ENCODE assay signal across 25 cellular contexts in the genomic region with DNA sequence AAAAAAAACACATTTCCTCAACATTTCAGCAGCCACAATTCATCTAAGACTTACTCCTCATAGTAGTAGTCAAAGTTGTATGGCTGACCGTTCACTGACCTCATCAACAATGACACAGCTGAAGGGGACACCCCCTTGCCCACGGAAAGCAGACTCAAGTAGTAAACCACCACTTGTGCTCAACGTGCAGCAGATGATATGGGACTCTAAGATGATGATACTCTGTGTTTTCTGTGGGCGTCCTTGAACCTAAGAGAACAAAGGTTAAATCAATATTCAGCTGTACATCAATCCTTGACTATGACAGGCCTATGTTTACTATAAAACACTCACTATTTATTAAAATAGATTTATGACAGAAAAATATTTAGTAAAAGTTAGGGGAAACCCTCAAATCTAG.
DNase-seq lines count a peak whose midpoint lies in the region; ATAC-seq, FAIRE-seq and TF ChIP-seq lines count a peak whose summit lies in the region.
"Had no signal": no experiment of that assay in that cellular context is flagged by ENCODE, and none has a peak within 500 bp of the region (broad histone marks: within the 10 kb centered on the region; RNA-seq: fewer than 3 reads in every experiment).

No MANE protein-coding gene starts in this region.

- no peak overlapping the region for H3K4me3 Mint-ChIP-seq in activated T-cell treated with anti-CD3 and anti-CD28 coated beads, Interleukin-2, amount 50 U/mL, for 72 hours
- H3K4me3 Mint-ChIP-seq in stimulated activated naive B cell treated with anti-CD40 and anti-IgM and Interleukin-4, amounts not matched to agents 10 μg/mL and 1 μg/mL and 100 μg/mL, for 72 hours = no peak overlapping the region
- H3K4me3 Mint-ChIP-seq in nephron progenitor cell = no peak overlapping the region
- H3K4me3 Mint-ChIP-seq: activated CD8-positive, alpha-beta memory T cell treated with anti-CD3 and anti-CD28 coated beads, Interleukin-2, amount 10 ng/mL, durations not matched to agents 7 days and 5 days; naive B cell had no signal

- no peaks in the 10 kb centered on the region for H3K9me3 Mint-ChIP-seq in activated T-cell treated with anti-CD3 and anti-CD28 coated beads, Interleukin-2, amount 50 U/mL, for 72 hours
- H3K9me3 Mint-ChIP-seq in stimulated activated naive B cell treated with anti-CD40 and anti-IgM and Interleukin-4, amounts not matched to agents 10 μg/mL and 1 μg/mL and 100 μg/mL, for 72 hours = no peaks in the 10 kb centered on the region
- no peaks in the 10 kb centered on the region for H3K9me3 Mint-ChIP-seq in nephron progenitor cell
- H3K9me3 Mint-ChIP-seq: naive B cell had no signal

- peak overlapping the region; percentile 78 for H3K27ac Mint-ChIP-seq in activated T-cell treated with anti-CD3 and anti-CD28 coated beads, Interleukin-2, amount 50 U/mL, for 72 hours
- H3K27ac Mint-ChIP-seq in stimulated activated naive B cell treated with anti-CD40 and anti-IgM and Interleukin-4, amounts not matched to agents 10 μg/mL and 1 μg/mL and 100 μg/mL, for 72 hours = no peak overlapping the region
- no peak overlapping the region for H3K27ac Mint-ChIP-seq in nephron progenitor cell
- H3K27ac Mint-ChIP-seq: activated CD8-positive, alpha-beta memory T cell treated with anti-CD3 and anti-CD28 coated beads, Interleukin-2, amount 10 ng/mL, durations not matched to agents 7 days and 5 days had no signal

- DNase-seq in activated T-cell treated with anti-CD3 and anti-CD28 coated beads, Interleukin-2, amount 50 U/mL, for 72 hours = peak; percentile 26 to 28
- DNase-seq in activated T-cell treated with anti-CD3 and anti-CD28 coated beads, Interleukin-2, amount 50 U/mL, for 1 hour = no peak
- DNase-seq in GM20000 (ENCODE audit: low spot score) = peak; percentile 27
- no peak for DNase-seq in GM12878 (ENCODE audit: low read depth, low spot score)
- DNase-seq in stimulated activated naive B cell treated with anti-CD40 and anti-IgM and Interleukin-4, amounts not matched to agents 10 μg/mL and 1 μg/mL and 100 μg/mL, for 72 hours = no peak
- no peak for DNase-seq in erythroblast (lab: John Stamatoyannopoulos, UW)
- no peak for DNase-seq in nephron progenitor cell
- DNase-seq: activated CD4-positive, alpha-beta T cell treated with anti-CD3 and anti-CD28 coated beads for 1 hour; activated CD8-positive, alpha-beta memory T cell treated with anti-CD3 and anti-CD28 coated beads, Interleukin-2, amount 10 ng/mL, durations not matched to agents 7 days and 5 days; COR-L47; islet precursor cell; KG1; left ventricle myocardium inferior; MM.1S; naive B cell; NCI-H2029; NCI-H345; NCI-H774; SW 1271 had no signal

- CTCF ChIA-PET in GM12878 (lab: Yijun Ruan, JAX) = no interaction called here

- no TSS peak for BruUV-seq in GM12878 (replicated peaks; lab: Mats Ljungman, UMichigan)

- H3K27me3 ChIP-seq in GM12878 (replicated peaks in 1 of 2; ENCODE audit: control insufficient read depth in 2 of 2, insufficient read depth in 2 of 2, low read length in 1 of 2) = no peaks in the 10 kb centered on the region
- H3K27me3 ChIP-seq: BLaER1 treated with 17β-estradiol and CSF1 and Interleukin-3, amounts not matched to agents 10 nM and 100 nM; tibial nerve had no signal

- no peaks in the 10 kb centered on the region for H3K9me3 ChIP-seq in GM12878 (replicated peaks; ENCODE audit: control insufficient read depth, insufficient read depth, low read length)
- H3K9me3 ChIP-seq: BLaER1 treated with 17β-estradiol and CSF1 and Interleukin-3, amounts not matched to agents 10 nM and 100 nM; left ventricle myocardium inferior; prostate gland; tibial nerve had no signal

- H3K36me3 ChIP-seq in GM12878 (ENCODE audit: control insufficient read depth in 2 of 2, insufficient read depth in 2 of 2, low read length in 1 of 2) = peaks cover 13 to 62% of the 10 kb centered on the region in 2 experiments

- no peak overlapping the region for H2AFZ ChIP-seq in GM12878 (ENCODE audit: control insufficient read depth, low read depth, low read length)

- TF ChIP-seq CTCF in GM20000 (IDR thresholded peaks at IDR 0.05; ENCODE audit: extremely low read depth, missing control alignments) = no peak
- TF ChIP-seq CTCF in GM12878 (IDR thresholded peaks at IDR 0.05 in 2 of 3, conservative IDR thresholded peaks at IDR 0.05 in 1 of 3; ENCODE audit: control insufficient read depth in 2 of 3, extremely low read depth in 1 of 3, insufficient read depth in 1 of 3, low read depth in 3 of 3, low read length in 3 of 3) = no peak
- TF ChIP-seq CTCF in nephron progenitor cell (IDR thresholded peaks at IDR 0.05) = no peak

- no peaks in the 10 kb centered on the region for H3K79me2 ChIP-seq in GM12878 (ENCODE audit: control insufficient read depth, insufficient read depth, low read length)

- TF ChIP-seq RAD21 in GM12878 (IDR thresholded peaks at IDR 0.05; ENCODE audit: insufficient read depth, low read depth, low read length) = no peak

- no peak overlapping the region for H3K4me2 ChIP-seq in GM12878 (ENCODE audit: control insufficient read depth, insufficient read depth)
- H3K4me2 ChIP-seq: BLaER1 treated with 17β-estradiol and CSF1 and Interleukin-3, amounts not matched to agents 10 nM and 100 nM had no signal

- TF ChIP-seq POLR2A in GM12878 (IDR thresholded peaks at IDR 0.05; ENCODE audit: low read depth, low read length) (no peak), erythroblast (IDR thresholded peaks at IDR 0.05; ENCODE audit: low read length) (no peak)

- intact Hi-C loops in GM12878 (cut with micrococcal nuclease; ENCODE audit: unreplicated experiment) = no loop called here

- peaks cover 11% of the 10 kb centered on the region for H3K4me1 Mint-ChIP-seq in activated T-cell treated with anti-CD3 and anti-CD28 coated beads, Interleukin-2, amount 50 U/mL, for 72 hours (ENCODE audit: low read depth)
- H3K4me1 Mint-ChIP-seq in stimulated activated naive B cell treated with anti-CD40 and anti-IgM and Interleukin-4, amounts not matched to agents 10 μg/mL and 1 μg/mL and 100 μg/mL, for 72 hours = peaks cover 3 to 7% of the 10 kb centered on the region in 2 donors
- H3K4me1 Mint-ChIP-seq in nephron progenitor cell = no peaks in the 10 kb centered on the region

- H3K27ac ChIP-seq in GM12878 (ENCODE audit: control insufficient read depth, insufficient read depth) = no peak overlapping the region
- H3K27ac ChIP-seq: BLaER1 treated with 17β-estradiol and CSF1 and Interleukin-3, amounts not matched to agents 10 nM and 100 nM; left ventricle myocardium inferior; tibial nerve had no signal

- 6% methylated on average over 4 of the region's 4 CpGs for WGBS in GM12878 (ENCODE audit: insufficient coverage, insufficient replicate concordance, low lambda C conversion rate, missing lambda C conversion rate)

- POLR2A ChIA-PET in GM12878 (lab: Charles Lee) = no interaction called here

- no peak overlapping the region for H3K9ac ChIP-seq in GM12878 (ENCODE audit: control insufficient read depth, insufficient read depth, low read length)
- H3K9ac ChIP-seq: BLaER1 treated with 17β-estradiol and CSF1 and Interleukin-3, amounts not matched to agents 10 nM and 100 nM had no signal

- ATAC-seq in activated T-cell treated with anti-CD3 and anti-CD28 coated beads, Interleukin-2, amount 50 U/mL, for 72 hours (replicated peaks in 1 of 2) = peak; percentile 76 to 95
- ATAC-seq in GM12878 = no peak; the same call in 1 of the 3 replicates
- ATAC-seq in stimulated activated naive B cell treated with anti-CD40 and anti-IgM and Interleukin-4, amounts not matched to agents 10 μg/mL and 1 μg/mL and 100 μg/mL, for 72 hours (replicated peaks) = peak; percentile 82 to 89
- ATAC-seq: activated CD8-positive, alpha-beta memory T cell treated with anti-CD3 and anti-CD28 coated beads, Interleukin-2, amount 10 ng/mL, durations not matched to agents 7 days and 5 days; HCT116 had no signal

- RAD21 ChIA-PET in GM12878 (lab: Charles Lee; ENCODE audit: unreplicated experiment) = no interaction called here

- SMC1A ChIA-PET in GM12878 (lab: Charles Lee; ENCODE audit: uncharacterized antibody, unreplicated experiment) = no interaction called here

- H3K27me3 Mint-ChIP-seq in activated T-cell treated with anti-CD3 and anti-CD28 coated beads, Interleukin-2, amount 50 U/mL, for 72 hours (ENCODE audit: low read depth) = no peaks in the 10 kb centered on the region
- no peaks in the 10 kb centered on the region for H3K27me3 Mint-ChIP-seq in stimulated activated naive B cell treated with anti-CD40 and anti-IgM and Interleukin-4, amounts not matched to agents 10 μg/mL and 1 μg/mL and 100 μg/mL, for 72 hours
- no peaks in the 10 kb centered on the region for H3K27me3 Mint-ChIP-seq in nephron progenitor cell (ENCODE audit: low read depth, poor library complexity)
- H3K27me3 Mint-ChIP-seq: activated CD8-positive, alpha-beta memory T cell treated with anti-CD3 and anti-CD28 coated beads, Interleukin-2, amount 10 ng/mL, durations not matched to agents 7 days and 5 days; naive B cell had no signal

- peaks cover 12 to 40% of the 10 kb centered on the region in 2 donors for H3K36me3 Mint-ChIP-seq in activated T-cell treated with anti-CD3 and anti-CD28 coated beads, Interleukin-2, amount 50 U/mL, for 72 hours (ENCODE audit: insufficient read depth in 2 of 2)
- H3K36me3 Mint-ChIP-seq in stimulated activated naive B cell treated with anti-CD40 and anti-IgM and Interleukin-4, amounts not matched to agents 10 μg/mL and 1 μg/mL and 100 μg/mL, for 72 hours = peaks cover 37 to 41% of the 10 kb centered on the region in 2 donors
- H3K36me3 Mint-ChIP-seq in nephron progenitor cell (ENCODE audit: low read depth) = peaks cover 78% of the 10 kb centered on the region

- no peak for TF ChIP-seq EP300 in GM12878 (IDR thresholded peaks at IDR 0.05; ENCODE audit: borderline replicate concordance in 1 of 2, control insufficient read depth in 1 of 2, low read depth in 2 of 2, low read length in 2 of 2)

- in situ Hi-C loops in GM12878 (cut with MboI) = no loop called here

- H4K20me1 ChIP-seq in GM12878 (ENCODE audit: control insufficient read depth, insufficient read depth) = no peaks in the 10 kb centered on the region

- H3K4me3 ChIP-seq in GM12878 = no peak overlapping the region
- H3K4me3 ChIP-seq: BLaER1 treated with 17β-estradiol and CSF1 and Interleukin-3, amounts not matched to agents 10 nM and 100 nM; left ventricle myocardium inferior; prostate gland; tibial nerve had no signal

- H3K4me1 ChIP-seq in GM12878 (ENCODE audit: control insufficient read depth, insufficient read depth, low read length) = no peaks in the 10 kb centered on the region
- H3K4me1 ChIP-seq: prostate gland, tibial nerve had no signal

- no peak for FAIRE-seq in GM12878 (lab: Jason Lieb, UNC)
- FAIRE-seq: G401.6, RCC 7860 had no signal

TF ChIP-seq in GM12878, 131 proteins besides CTCF, POLR2A, EP300 and RAD21:
- TF ChIP-seq NR2F1 (conservative IDR thresholded peaks at IDR 0.05) (0 out of 2 replicates have a peak, but pooled peaks have one; percentile 24), CBX5 (IDR thresholded peaks at IDR 0.05; ENCODE audit: low read depth) (no peak)

Comparison
In these comparisons a context has a peak if more than half of its experiments do, and no peak if none do; other contexts are left out.
1. DNase-seq: peak in activated T-cell treated with anti-CD3 and anti-CD28 coated beads, Interleukin-2, amount 50 U/mL, for 72 hours (2 of 2) and GM20000 (single experiment); none in activated T-cell treated with anti-CD3 and anti-CD28 coated beads, Interleukin-2, amount 50 U/mL, for 1 hour (single experiment), GM12878 (single experiment), stimulated activated naive B cell treated with anti-CD40 and anti-IgM and Interleukin-4, amounts not matched to agents 10 μg/mL and 1 μg/mL and 100 μg/mL, for 72 hours (single experiment), erythroblast (0 of 2) and nephron progenitor cell (single experiment).